33 cellular contexts compared by ENCODE assay signal in genomic region chr13:33707449-33707848, GRCh38.
"Had no signal": no experiment of that assay in that cellular context is flagged by ENCODE, and none has a peak within 500 bp of the region (broad histone marks: within the 10 kb centered on the region; RNA-seq: fewer than 3 reads in every experiment).

No MANE protein-coding gene starts in this region.

- H3K4me3 ChIP-seq: adrenal gland, ascending aorta, body of pancreas, breast epithelium, cardiac muscle cell had no signal

- ATAC-seq: activated naive CD4-positive, alpha-beta T cell treated with anti-CD3 and anti-CD28 coated beads, Interleukin-2, amount 50 U/mL, for 72 hours; activated naive CD8-positive, alpha-beta T cell treated with anti-CD3 and anti-CD28 coated beads, Interleukin-2, amount 50 U/mL, for 24 hours; activated T-cell treated with anti-CD3 and anti-CD28 coated beads, Interleukin-2, amount 50 U/mL, for 4 hours; activated T-cell treated with anti-CD3 and anti-CD28 coated beads, Interleukin-2, amount 50 U/mL, for 72 hours; activated T-helper 17 cell treated with anti-CD3 and anti-CD28 coated beads, Interleukin-2, amount 50 U/mL, for 72 hours; body of pancreas had no signal

- H3K27me3 ChIP-seq: adrenal gland, ascending aorta, body of pancreas, brain microvascular endothelial cell, breast epithelium, cardiac muscle cell had no signal

- H3K27ac ChIP-seq: adrenal gland, ascending aorta, body of pancreas, brain microvascular endothelial cell, breast epithelium, cardiac muscle cell had no signal

- H3K9me3 ChIP-seq: body of pancreas had no signal

- DNase-seq: activated effector memory CD4-positive, alpha-beta T cell treated with anti-CD3 and anti-CD28 coated beads, Interleukin-2, amount 50 U/mL, for 16 hours; activated effector memory CD4-positive, alpha-beta T cell treated with Interleukin-2 at 50 U/mL for 16 hours; activated gamma-delta T cell; activated gamma-delta T cell treated with Interleukin-2 at 50 U/mL for 16 hours; activated naive CD4-positive, alpha-beta T cell; activated naive CD4-positive, alpha-beta T cell treated with anti-CD3 and anti-CD28 coated beads for 36 hours; activated naive CD4-positive, alpha-beta T cell treated with anti-CD3 and anti-CD28 coated beads, Interleukin-2, amount 10 ng/mL, durations not matched to agents 7 days and 5 days; activated naive CD4-positive, alpha-beta T cell treated with anti-CD3 and anti-CD28 coated beads, Interleukin-2, amount 50 U/mL, for 16 hours; activated naive CD4-positive, alpha-beta T cell treated with Interleukin-2 at 50 U/mL for 16 hours; activated naive CD8-positive, alpha-beta T cell treated with anti-CD3 and anti-CD28 coated beads for 36 hours; activated naive CD8-positive, alpha-beta T cell treated with anti-CD3 and anti-CD28 coated beads, Interleukin-2, amount 10 ng/mL, durations not matched to agents 7 days and 5 days; activated naive CD8-positive, alpha-beta T cell treated with anti-CD3 and anti-CD28 coated beads, Interleukin-2, amount 50 U/mL, for 24 hours; activated T-cell treated with anti-CD3 and anti-CD28 coated beads for 4 hours; activated T-cell treated with anti-CD3 and anti-CD28 coated beads, Interleukin-2, amount 50 U/mL, for 1 hour; activated T-cell treated with anti-CD3 and anti-CD28 coated beads, Interleukin-2, amount 50 U/mL, for 24 hours; activated T-cell treated with anti-CD3 and anti-CD28 coated beads, Interleukin-2, amount 50 U/mL, for 4 hours; activated T-cell treated with anti-CD3 and anti-CD28 coated beads, Interleukin-2, amount 50 U/mL, for 48 hours; activated T-cell treated with anti-CD3 and anti-CD28 coated beads, Interleukin-2, amount 50 U/mL, for 72 hours; adrenal gland; amniotic stem cell; amygdala; anterior cingulate cortex; aorta; body of pancreas; brain microvascular endothelial cell; caudate nucleus; central memory CD4-positive, alpha-beta T cell; cerebellar nuclear complex had no signal

- H3K4me1 ChIP-seq: ascending aorta, body of pancreas, breast epithelium had no signal

- H3K36me3 ChIP-seq: adrenal gland, ascending aorta, brain microvascular endothelial cell, breast epithelium, cardiac muscle cell had no signal
